15 cellular contexts compared by ENCODE assay signal in the genomic region with DNA sequence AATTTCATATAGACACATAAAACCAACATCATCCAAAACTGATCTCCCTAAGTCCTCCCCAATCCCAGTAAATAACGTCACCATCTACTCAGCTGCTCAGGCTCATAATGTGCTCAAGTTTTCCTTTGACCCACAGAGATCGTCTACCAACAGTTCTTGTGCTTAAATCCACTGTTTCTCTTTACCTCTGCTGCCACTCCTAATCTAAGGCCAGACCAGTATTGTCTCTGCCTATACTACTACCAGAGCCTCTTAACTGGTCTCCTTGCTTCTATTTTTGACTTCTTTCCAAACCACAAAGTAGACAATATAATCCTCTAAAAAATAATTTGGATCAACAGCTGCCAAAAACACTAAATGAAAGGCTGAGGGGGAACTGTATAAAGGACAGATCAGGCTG.
"Had no signal": no experiment of that assay in that cellular context is flagged by ENCODE, and none has a peak within 500 bp of the region (broad histone marks: within the 10 kb centered on the region; RNA-seq: fewer than 3 reads in every experiment).

No MANE protein-coding gene starts in this region.

- H3K36me3 ChIP-seq: left lung had no signal

- DNase-seq: activated CD4-positive, alpha-beta T cell treated with anti-CD3 and anti-CD28 coated beads, Interleukin-2, amount 50 U/mL, for 4 hours; activated CD4-positive, CD25-positive, alpha-beta regulatory T cell treated with anti-CD3 and anti-CD28 coated beads, Interleukin-2, amount 50 U/mL, for 72 hours; activated effector memory CD4-positive, alpha-beta T cell treated with Interleukin-2 at 50 U/mL for 16 hours; activated T-cell treated with anti-CD3 and anti-CD28 coated beads, Interleukin-2, amount 50 U/mL, for 1 hour; aorta; effector CD4-positive, alpha-beta T cell; foreskin keratinocyte; heart left ventricle; islet precursor cell; left lung; mesendoderm; stimulated activated CD4-positive, alpha-beta T cell treated with anti-CD3 and anti-CD28 coated beads, Interleukin-4, amount 100 ng/mL, for 1 hour; stimulated activated CD8-positive, alpha-beta memory T cell treated with anti-CD3 and anti-CD28 coated beads, Interleukin-4, amount 100 ng/mL, for 48 hours; testis had no signal

- ATAC-seq: activated naive CD4-positive, alpha-beta T cell treated with anti-CD3 and anti-CD28 coated beads, Interleukin-2, amount 50 U/mL, for 72 hours; foreskin keratinocyte; heart left ventricle; left lung had no signal

- H3K4me3 ChIP-seq: heart left ventricle, left lung, testis had no signal

- H3K27me3 ChIP-seq: foreskin keratinocyte, heart left ventricle, left lung, testis had no signal

- H3K27ac ChIP-seq: foreskin keratinocyte, heart left ventricle, left lung, testis had no signal

- H3K4me1 ChIP-seq: foreskin keratinocyte, testis had no signal

- H3K9me3 ChIP-seq: heart left ventricle, left lung, testis had no signal
